In the genomic region with DNA sequence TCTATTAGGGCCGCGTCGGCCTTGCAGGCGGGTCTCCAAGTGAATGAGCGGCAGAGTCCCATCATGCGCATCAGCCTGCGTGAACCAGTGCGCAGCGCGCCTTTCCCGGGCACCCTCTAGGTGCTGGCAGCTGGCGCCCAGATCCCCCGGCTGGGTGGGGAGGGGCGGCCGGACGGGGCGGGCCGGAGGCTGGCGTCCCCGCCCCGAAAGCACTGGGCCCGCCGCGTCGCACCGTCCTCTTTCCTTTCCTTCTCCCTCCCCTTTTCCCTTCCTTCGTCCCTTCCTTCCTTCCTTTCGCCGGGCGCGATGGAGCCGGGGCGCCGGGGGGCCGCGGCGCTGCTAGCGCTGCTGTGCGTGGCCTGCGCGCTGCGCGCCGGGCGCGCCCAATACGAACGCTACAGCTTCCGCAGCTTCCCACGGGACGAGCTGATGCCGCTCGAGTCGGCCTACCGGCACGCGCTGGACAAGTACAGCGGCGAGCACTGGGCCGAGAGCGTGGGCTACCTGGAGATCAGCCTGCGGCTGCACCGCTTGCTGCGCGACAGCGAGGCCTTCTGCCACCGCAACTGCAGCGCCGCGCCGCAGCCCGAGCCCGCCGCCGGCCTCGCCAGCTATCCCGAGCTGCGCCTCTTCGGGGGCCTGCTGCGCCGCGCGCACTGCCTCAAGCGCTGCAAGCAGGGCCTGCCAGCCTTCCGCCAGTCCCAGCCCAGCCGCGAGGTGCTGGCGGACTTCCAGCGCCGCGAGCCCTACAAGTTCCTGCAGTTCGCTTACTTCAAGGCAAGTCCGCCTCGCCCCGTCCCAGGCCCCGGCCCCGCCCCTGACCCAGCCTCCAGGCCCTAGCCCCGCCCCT, we compare ENCODE assay signal across 8 cellular contexts. TPM values are rescaled to one million over a fixed set of nuclear protein-coding genes. Genes with fewer than 3 reads are reported as not detected.
A peak's percentile ranks its signal among the peaks of the same experiment; 100 is the strongest.
DNase-seq lines count a peak whose midpoint lies in the region; ATAC-seq and TF ChIP-seq lines count a peak whose summit lies in the region.

CRTAP (plus strand) TSS at position 243 of the 850 bp plus-strand sequence; CDS start at position 307, 64 bp downstream.

- TF ChIP-seq CTCF in H9 (conservative IDR thresholded peaks at IDR 0.05) (no peak; the same call in 2 of the 3 replicates), osteoblast (IDR thresholded peaks at IDR 0.05; ENCODE audit: extremely low read depth, low read depth, low read length) (no peak), testis (IDR thresholded peaks at IDR 0.05) (no peak)

- no CpG with 5 or more reads among the region's 98 CpGs for WGBS in H9 (ENCODE audit: extremely low coverage, insufficient read length, low lambda C conversion rate)
- 0 to 1% methylated on average over 32 to 80 of the region's 98 CpGs for WGBS in testis, 2 donors

- H3K27ac ChIP-seq in H9 (ENCODE audit: insufficient read length, low read depth, low read length), result no peak within 1 kb of the TSS
- peak within 1 kb of the TSS; percentile 91 for H3K27ac ChIP-seq in osteoblast (ENCODE audit: low read depth, low read length)
- peak within 1 kb of the TSS; percentile 84 to 97 for H3K27ac ChIP-seq in testis

- no peak within 1 kb of the TSS for H2BK20ac ChIP-seq in H9 (ENCODE audit: low read depth, low read length, poor library complexity, severe bottlenecking)

- H2AFZ ChIP-seq in H9 (ENCODE audit: low read length) (no peak within 1 kb of the TSS), osteoblast (ENCODE audit: low read length) (peak within 1 kb of the TSS; percentile 93)

- H3K4me3 Mint-ChIP-seq in H9, result peak within 1 kb of the TSS; percentile 73 to 86

- peak within 1 kb of the TSS; percentile 86 for H3K4me2 ChIP-seq in H9 (ENCODE audit: insufficient read depth, insufficient read length, low read length)
- H3K4me2 ChIP-seq in osteoblast (ENCODE audit: insufficient read depth, low read length), result peak within 1 kb of the TSS; percentile 97

- H3K14ac ChIP-seq in H9 (ENCODE audit: insufficient read depth, low read length), result peak within 1 kb of the TSS; percentile 60

- H3K27me3 ChIP-seq in H9 (ENCODE audit: insufficient read depth, low read length), result no peaks in the 10 kb centered on the region
- no peaks in the 10 kb centered on the region for H3K27me3 ChIP-seq in osteoblast (ENCODE audit: insufficient read depth, low read length)
- no peaks in the 10 kb centered on the region for H3K27me3 ChIP-seq in testis

- peak; percentile 87 to 89 for ATAC-seq in activated naive CD4-positive, alpha-beta T cell treated with anti-CD3 and anti-CD28 coated beads, Interleukin-2, amount 50 U/mL, for 72 hours

- H3K23ac ChIP-seq in H9 (ENCODE audit: insufficient read length, low read depth, low read length), result no peak within 1 kb of the TSS

- no peak within 1 kb of the TSS for H4K91ac ChIP-seq in H9 (ENCODE audit: insufficient read length, low read depth, low read length)

- no peaks in the 10 kb centered on the region for H3K4me1 ChIP-seq in H9 (ENCODE audit: insufficient read depth, low read length)
- peaks cover 37% of the 10 kb centered on the region for H3K4me1 ChIP-seq in osteoblast (ENCODE audit: insufficient read depth, low read length)
- H3K4me1 ChIP-seq in testis, result no peaks in the 10 kb centered on the region

- no peak within 1 kb of the TSS for H4K8ac ChIP-seq in H9 (replicated peaks; ENCODE audit: insufficient read length, low read depth, low read length)

- no peak within 1 kb of the TSS for H3T11ph ChIP-seq in H9 (ENCODE audit: low read length)

- H4K20me1 ChIP-seq in H9 (ENCODE audit: control insufficient read depth, insufficient read depth, insufficient read length) (no peaks in the 10 kb centered on the region), osteoblast (ENCODE audit: insufficient read depth, low read length) (peaks cover 11% of the 10 kb centered on the region)

- H3K23me2 ChIP-seq in H9 (ENCODE audit: insufficient read length, low read depth, low read length, poor library complexity, severe bottlenecking), result peaks cover 11% of the 10 kb centered on the region

- H3K36me3 ChIP-seq in osteoblast (ENCODE audit: insufficient read depth, low read length), result no peaks in the 10 kb centered on the region
- H3K36me3 ChIP-seq in testis (ENCODE audit: low read depth, missing control alignments), result no peaks in the 10 kb centered on the region

- peaks cover 2 to 6% (median 2%) of the 10 kb centered on the region in 3 experiments; a peak in 2 of 7 replicates for H3K36me3 Mint-ChIP-seq in H9 (ENCODE audit: insufficient read depth in 1 of 3, low read depth in 3 of 3)
- H3K36me3 Mint-ChIP-seq in activated naive CD4-positive, alpha-beta T cell treated with anti-CD3 and anti-CD28 coated beads, Interleukin-2, amount 50 U/mL, for 72 hours, result no peaks in the 10 kb centered on the region

- H3K56ac ChIP-seq in H9 (ENCODE audit: insufficient read length, low read depth, low read length), result no peak within 1 kb of the TSS

- no peaks in the 10 kb centered on the region for H3K9me3 ChIP-seq in H9 (ENCODE audit: control insufficient read depth, low read depth, low read length)
- no peaks in the 10 kb centered on the region for H3K9me3 ChIP-seq in osteoblast (ENCODE audit: low read depth, low read length)
- H3K9me3 ChIP-seq in testis, result no peaks in the 10 kb centered on the region

- H3K27me3 Mint-ChIP-seq in H9 (ENCODE audit: low read depth), result peaks cover 3% of the 10 kb centered on the region

- no peak within 1 kb of the TSS for H4K5ac ChIP-seq in H9 (ENCODE audit: insufficient read length, low read depth, low read length)

- H2BK12ac ChIP-seq in H9 (ENCODE audit: insufficient read length, low read depth, low read length), result no peak within 1 kb of the TSS

- no peak within 1 kb of the TSS for H2BK15ac ChIP-seq in H9 (ENCODE audit: low read depth, low read length)

- peaks cover 0 to 2% of the 10 kb centered on the region in 2 experiments; a peak in 2 of 5 replicates for H3K9me3 Mint-ChIP-seq in H9
- no peaks in the 10 kb centered on the region for H3K9me3 Mint-ChIP-seq in activated naive CD4-positive, alpha-beta T cell treated with anti-CD3 and anti-CD28 coated beads, Interleukin-2, amount 50 U/mL, for 72 hours

- peak; percentile 63 for DNase-seq in GM04503 (ENCODE audit: low read depth)
- peak; percentile 95 for DNase-seq in H9
- peak; percentile 91 for DNase-seq in M059J (ENCODE audit: low read depth)
- peak; percentile 86 for DNase-seq in SKM-1 (lab: John Stamatoyannopoulos, UW; ENCODE audit: unreplicated experiment)
- peak; percentile 85 to 87 for DNase-seq in activated naive CD4-positive, alpha-beta T cell treated with anti-CD3 and anti-CD28 coated beads, Interleukin-2, amount 50 U/mL, for 72 hours (ENCODE audit: low spot score in 2 of 2)
- peak; percentile 97 for DNase-seq in glomerular visceral epithelial cell (ENCODE audit: extremely low spot score)
- DNase-seq in osteoblast (ENCODE audit: insufficient read length, low spot score, missing footprints), result peak; percentile 95
- DNase-seq in testis, result peak; percentile 96

- intact Hi-C loops in testis (cut with DNase I; ENCODE audit: low total_unique reads), result no loop called here

- no peak within 1 kb of the TSS for H2BK5ac ChIP-seq in H9 (ENCODE audit: insufficient read length, low read length)

- H3K4me1 Mint-ChIP-seq in H9, result peaks cover 10 to 11% of the 10 kb centered on the region in 2 experiments

- peak within 1 kb of the TSS; percentile 66 for H3K18ac ChIP-seq in H9 (ENCODE audit: insufficient read length, low read depth, low read length)

- H3K4ac ChIP-seq in H9 (ENCODE audit: low read depth, low read length), result no peak within 1 kb of the TSS

- H3K79me1 ChIP-seq in H9 (ENCODE audit: insufficient read depth, low read depth, low read length, poor library complexity, severe bottlenecking), result no peaks in the 10 kb centered on the region

- H3K79me2 ChIP-seq in H9 (ENCODE audit: insufficient read depth, low read length) (no peaks in the 10 kb centered on the region), osteoblast (ENCODE audit: insufficient read depth, low read length) (peaks cover 36% of the 10 kb centered on the region)

- TF ChIP-seq POLR2A in testis (IDR thresholded peaks at IDR 0.05), result no peak

- peak within 1 kb of the TSS; percentile 89 for H3K4me3 ChIP-seq in osteoblast (ENCODE audit: insufficient read depth, low read length)
- peak within 1 kb of the TSS; percentile 85 to 86 for H3K4me3 ChIP-seq in testis

- H3K9ac ChIP-seq in H9 (ENCODE audit: extremely low read depth, insufficient read length, low read length), result peak within 1 kb of the TSS; percentile 66

- H2AK5ac ChIP-seq in H9 (ENCODE audit: insufficient read length, low read length), result no peak within 1 kb of the TSS

- no peak within 1 kb of the TSS for H2BK120ac ChIP-seq in H9 (ENCODE audit: low read depth, low read length, poor library complexity, severe bottlenecking)

- peak within 1 kb of the TSS in 1 of 3 experiments; percentile 76; a peak in 1 of 7 replicates for H3K27ac Mint-ChIP-seq in H9
- H3K27ac Mint-ChIP-seq in activated naive CD4-positive, alpha-beta T cell treated with anti-CD3 and anti-CD28 coated beads, Interleukin-2, amount 50 U/mL, for 72 hours, result peak within 1 kb of the TSS; percentile 44 to 64

RNA-seq across cellular contexts. Expression of gene CRTAP, which starts in this region (rescaled TPM):
- total RNA-seq in H9 (2021) (159 and 166 TPM in 2 replicates), osteoblast (266 and 360 TPM in 2 replicates), testis (100 to 1,000 TPM in 1 of 2 donors, 10 to 100 TPM in 1; 70.2 to 123 TPM)
- 280 and 301 TPM in 2 replicates for total RNA-seq in M059J (2014; rRNA removed; shearing (Covaris generic))
- total RNA-seq in activated naive CD4-positive, alpha-beta T cell treated with anti-CD3 and anti-CD28 coated beads, Interleukin-2, amount 50 U/mL, for 72 hours, result 10 to 100 TPM; 44.1 to 66.6 TPM
- polyA plus RNA-seq in testis (ENCODE audit: insufficient read depth, low read depth, low replicate concordance), result 151 TPM
